Comparison of ENCODE assay signal across 9 cellular contexts in the genomic region with DNA sequence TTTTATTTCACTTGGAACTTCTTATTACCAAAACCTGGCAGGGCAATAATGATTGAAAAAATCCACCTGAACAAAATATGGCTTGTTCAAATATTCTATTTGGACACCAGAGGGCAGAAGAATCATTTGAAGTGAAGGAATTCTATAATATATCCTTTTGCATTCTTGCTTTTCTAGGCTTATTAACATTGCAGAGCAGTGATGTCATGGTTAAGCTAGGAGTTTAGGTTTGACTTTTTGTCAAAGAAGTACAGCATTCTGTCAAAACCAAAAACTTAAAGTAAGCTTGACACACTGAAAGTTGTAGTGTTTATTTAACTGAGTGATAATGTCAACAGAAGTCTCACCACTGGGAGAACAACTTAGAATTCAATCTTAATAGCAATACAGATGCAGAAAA.
A peak's percentile ranks its signal among the peaks of the same experiment; 100 is the strongest.
DNase-seq lines count a peak whose midpoint lies in the region; ATAC-seq and TF ChIP-seq lines count a peak whose summit lies in the region.
"Had no signal": no experiment of that assay in that cellular context is flagged by ENCODE, and none has a peak within 500 bp of the region (broad histone marks: within the 10 kb centered on the region; RNA-seq: fewer than 3 reads in every experiment).

No MANE protein-coding gene starts in this region.

- DNase-seq in DMS79 treated with DMSO at 0.1 percent for 48 hours (lab: John Stamatoyannopoulos, UW) = peak; percentile 24
- peak; percentile 1 for DNase-seq in NCI-H2196 treated with DMSO at 0.1 percent for 48 hours (lab: John Stamatoyannopoulos, UW; ENCODE audit: unreplicated experiment)
- DNase-seq in colonic mucosa = no peak
- no peak for DNase-seq in omental fat pad (ENCODE audit: low spot score)
- no peak for DNase-seq in Calu3
- DNase-seq in HPDE6-E6E7 (ENCODE audit: extremely low spot score) = no peak

- CTCF ChIA-PET in Calu3 (lab: Charles Lee) = interaction anchor here (0.8 kb wide), 1 partner anchor 799 kb away, joined by 4 read pairs; no protein-coding TSS in a partner anchor

- H3K4me1 ChIP-seq in colonic mucosa = no peaks in the 10 kb centered on the region
- H3K4me1 ChIP-seq: SJSA1 had no signal

- H3K36me3 ChIP-seq in colonic mucosa = no peaks in the 10 kb centered on the region
- H3K36me3 ChIP-seq: SJSA1 had no signal

- no peak overlapping the region for H3K27ac ChIP-seq in colonic mucosa
- H3K27ac ChIP-seq: SJSA1 had no signal

- no peaks in the 10 kb centered on the region for H3K27me3 ChIP-seq in colonic mucosa
- H3K27me3 ChIP-seq: SJSA1 had no signal

- peak; percentile 27 for TF ChIP-seq CTCF in colonic mucosa (IDR thresholded peaks at IDR 0.05)
- TF ChIP-seq CTCF in omental fat pad (IDR thresholded peaks at IDR 0.05) = no peak
- no peak for TF ChIP-seq CTCF in Calu3 (IDR thresholded peaks at IDR 0.05; ENCODE audit: unreplicated experiment)

- H3K27ac Mint-ChIP-seq in Calu3 (ENCODE audit: unreplicated experiment) = no peak overlapping the region

- no peaks in the 10 kb centered on the region for H3K9me3 Mint-ChIP-seq in Calu3 (ENCODE audit: low read depth, unreplicated experiment)

- no peak overlapping the region for H3K4me3 Mint-ChIP-seq in Calu3 (ENCODE audit: low read depth, unreplicated experiment)

- H3K4me3 ChIP-seq in colonic mucosa = no peak overlapping the region
- H3K4me3 ChIP-seq: SJSA1 had no signal

- H3K36me3 Mint-ChIP-seq in Calu3 (ENCODE audit: insufficient read depth, unreplicated experiment) = no peaks in the 10 kb centered on the region

- ATAC-seq in GM21717 (IDR thresholded peaks at IDR 0.05; ENCODE audit: unreplicated experiment) (peak; percentile 70), omental fat pad (ENCODE audit: low FRiP score) (peak; percentile 28), GM19324 (IDR thresholded peaks at IDR 0.05; ENCODE audit: low FRiP score, unreplicated experiment) (no peak)

- no TSS peak for BruUV-seq in Calu3 (replicated peaks; lab: Mats Ljungman, UMichigan)

- H3K9me3 ChIP-seq in colonic mucosa = no peaks in the 10 kb centered on the region
- H3K9me3 ChIP-seq: SJSA1 had no signal

- no peak overlapping the region for H3K9ac ChIP-seq in colonic mucosa (ENCODE audit: low read depth in 2 of 2, low read length in 2 of 2)

- no peaks in the 10 kb centered on the region for H3K4me1 Mint-ChIP-seq in Calu3 (ENCODE audit: low read depth, unreplicated experiment)

- H3K27me3 Mint-ChIP-seq in Calu3 (ENCODE audit: unreplicated experiment) = no peaks in the 10 kb centered on the region

- intact Hi-C loops in colonic mucosa (cut with DNase I) = no loop called here
- intact Hi-C loops in Calu3 (cut with micrococcal nuclease; ENCODE audit: unreplicated experiment) = loop anchor here (1.0 kb wide), 2 partner anchors 798 to 820 kb away; no protein-coding TSS in a partner anchor

Comparison
In these comparisons a context has a peak if more than half of its experiments do, and no peak if none do; other contexts are left out.
1. DNase-seq: peak in DMS79 treated with DMSO at 0.1 percent for 48 hours (single experiment) and NCI-H2196 treated with DMSO at 0.1 percent for 48 hours (single experiment); none in colonic mucosa (single experiment), omental fat pad (single experiment), Calu3 (single experiment) and HPDE6-E6E7 (single experiment).